In the genomic region with DNA sequence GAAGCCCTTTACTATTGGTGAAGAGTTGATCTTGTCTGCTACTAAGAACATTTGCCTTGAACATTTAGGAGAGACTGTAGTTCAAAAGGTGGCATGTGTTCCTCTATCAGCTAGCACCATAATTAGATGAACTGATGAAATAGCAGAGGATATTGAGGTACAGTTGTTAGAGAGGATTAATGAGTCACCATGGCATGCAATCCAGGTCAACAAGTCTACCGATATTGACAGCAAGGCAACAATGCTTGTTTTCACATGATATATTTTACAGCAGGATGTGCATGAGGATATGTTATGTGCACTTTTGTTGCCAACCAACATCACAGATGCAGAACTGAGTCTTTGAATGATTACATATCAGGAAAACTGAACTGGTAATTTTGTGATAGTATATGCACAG, we compare ENCODE assay signal across 19 cellular contexts.
DNase-seq lines count a peak whose midpoint lies in the region; ATAC-seq, FAIRE-seq and TF ChIP-seq lines count a peak whose summit lies in the region.
"Had no signal": no experiment of that assay in that cellular context is flagged by ENCODE, and none has a peak within 500 bp of the region (broad histone marks: within the 10 kb centered on the region; RNA-seq: fewer than 3 reads in every experiment).

No MANE protein-coding gene starts in this region.

- no peaks in the 10 kb centered on the region for H3K36me3 Mint-ChIP-seq in neural crest cell (ENCODE audit: low read depth)

- no peak overlapping the region for H3K4me3 Mint-ChIP-seq in neural crest cell

- TF ChIP-seq POLR2A in H54 (IDR thresholded peaks at IDR 0.05; ENCODE audit: low read depth, low read length), result no peak

- no peaks in the 10 kb centered on the region for H3K4me1 ChIP-seq in right cardiac atrium (ENCODE audit: control insufficient read depth, insufficient read depth, low read length)

- H3K4me1 Mint-ChIP-seq in neural crest cell, result no peaks in the 10 kb centered on the region

- ATAC-seq in right cardiac atrium (no peak), GM21381 (IDR thresholded peaks at IDR 0.05; ENCODE audit: unreplicated experiment) (no peak), HG03469 (IDR thresholded peaks at IDR 0.05; ENCODE audit: unreplicated experiment) (no peak)
- ATAC-seq: HepG2 had no signal

- no peaks in the 10 kb centered on the region for H3K36me3 ChIP-seq in bronchial epithelial cell (ENCODE audit: control insufficient read depth, insufficient read depth, low read length)

- peak overlapping the region; percentile 62 for H3K27ac Mint-ChIP-seq in neural crest cell (ENCODE audit: unreplicated experiment)

- H3K27me3 Mint-ChIP-seq in neural crest cell (ENCODE audit: low read depth), result no peaks in the 10 kb centered on the region

- no peak for DNase-seq in H54 (ENCODE audit: insufficient read length, low spot score)
- DNase-seq in M059J (ENCODE audit: low read depth), result peak; percentile 6
- peak; percentile 32 for DNase-seq in bronchial epithelial cell (ENCODE audit: low read depth)
- DNase-seq in neural crest cell (ENCODE audit: low read depth, low spot score), result no peak
- DNase-seq in right cardiac atrium, result no peak
- DNase-seq: ACHN, C1 segment of cervical spinal cord, DND-41, HCEC 1CT, KBM-7, NCI-H187 treated with DMSO at 0.1 percent for 48 hours, NCI-H2227 treated with DMSO at 0.1 percent for 48 hours, NCI-H510A treated with DMSO at 0.1 percent for 48 hours, NCI-H774, PC-9, SW 1271 had no signal

- intact Hi-C loops in right cardiac atrium (cut with DNase I), result no loop called here

- no peaks in the 10 kb centered on the region for H3K27me3 ChIP-seq in bronchial epithelial cell (ENCODE audit: control insufficient read depth, insufficient read depth, low read length)
- H3K27me3 ChIP-seq in right cardiac atrium (ENCODE audit: control insufficient read depth, insufficient read depth), result no peaks in the 10 kb centered on the region

- H3K27ac ChIP-seq in right cardiac atrium (ENCODE audit: low read length), result no peak overlapping the region
- H3K27ac ChIP-seq: PC-9 had no signal

- no peak for TF ChIP-seq CTCF in bronchial epithelial cell (IDR thresholded peaks at IDR 0.05; ENCODE audit: insufficient read depth, low read length, severe bottlenecking)
- no peak for TF ChIP-seq CTCF in neural crest cell (conservative IDR thresholded peaks at IDR 0.05)

- peaks cover 3% of the 10 kb centered on the region for H3K9me3 Mint-ChIP-seq in neural crest cell

- 89% methylated on average over 1 of the region's 1 CpG for WGBS in right cardiac atrium

- H3K9me3 ChIP-seq in right cardiac atrium (ENCODE audit: control insufficient read depth, low read length), result no peaks in the 10 kb centered on the region

- H3K4me3 ChIP-seq in bronchial epithelial cell (ENCODE audit: low read depth, low read length) (no peak overlapping the region), right cardiac atrium (ENCODE audit: low read length) (no peak overlapping the region)
- H3K4me3 ChIP-seq: PC-9 had no signal

- FAIRE-seq in H54 (lab: Jason Lieb, UNC) (peak; percentile 85), bronchial epithelial cell (lab: Jason Lieb, UNC) (no peak)
- FAIRE-seq: HepG2 had no signal

Comparison
In these comparisons a context has a peak if more than half of its experiments do, and no peak if none do; other contexts are left out.
1. DNase-seq: peak in M059J (single experiment) and bronchial epithelial cell (single experiment); none in H54 (single experiment), neural crest cell (single experiment) and right cardiac atrium (0 of 3).